17 cellular contexts compared by ENCODE assay signal in the genomic region with DNA sequence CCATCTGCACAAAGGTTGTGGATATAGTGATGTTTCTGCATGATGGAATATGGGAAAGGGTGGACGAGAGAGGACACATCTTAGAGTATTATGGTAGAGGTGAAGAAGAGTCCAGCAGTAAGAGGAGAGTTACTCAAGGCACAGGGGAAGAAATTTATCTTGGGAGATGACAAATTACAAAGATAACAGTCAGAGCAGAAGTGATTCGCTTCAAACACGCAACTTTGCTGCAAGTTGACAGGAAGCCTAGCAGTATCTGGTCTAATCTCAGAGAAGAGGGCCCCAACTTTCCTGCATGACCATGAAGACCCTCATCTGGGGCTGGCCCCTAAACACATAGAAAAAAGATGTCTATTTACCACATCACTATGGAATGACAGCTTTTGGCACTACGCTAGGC. TPM values are rescaled to one million over a fixed set of nuclear protein-coding genes. Genes with fewer than 3 reads are reported as not detected.
DNase-seq lines count a peak whose midpoint lies in the region; ATAC-seq lines count a peak whose summit lies in the region.
"Had no signal": no experiment of that assay in that cellular context is flagged by ENCODE, and none has a peak within 500 bp of the region (broad histone marks: within the 10 kb centered on the region; RNA-seq: fewer than 3 reads in every experiment).

No MANE protein-coding gene starts in this region.

- DNase-seq in GM23248: peak; percentile 8
- DNase-seq in NCI-H226: peak; percentile 18
- no peak for DNase-seq in stimulated activated effector memory CD8-positive, alpha-beta T cell treated with anti-CD3 and anti-CD28 coated beads, Interleukin-12 subunit alpha, Interleukin-12 subunit beta, amount 100 ng/mL, for 72 hours (ENCODE audit: low spot score in 2 of 2)
- DNase-seq in OCI-M1 (lab: John Stamatoyannopoulos, UW): no peak
- no peak for DNase-seq in COLO668 (lab: John Stamatoyannopoulos, UW; ENCODE audit: unreplicated experiment)
- DNase-seq: ACHN; BE2C; C1 segment of cervical spinal cord; Caco-2; CD4-positive, CD25-positive, alpha-beta regulatory T cell; CD8-positive, alpha-beta memory T cell; HCEC 1CT had no signal

- peak; percentile 14 for ATAC-seq in stimulated activated effector memory CD8-positive, alpha-beta T cell treated with anti-CD3 and anti-CD28 coated beads, Interleukin-12 subunit alpha, Interleukin-12 subunit beta, amount 100 ng/mL, for 72 hours
- no peak for ATAC-seq in HG03571 (IDR thresholded peaks at IDR 0.05; ENCODE audit: unreplicated experiment)
- ATAC-seq: GM23338, HepG2 had no signal

- H3K4me1 ChIP-seq in GM23248 (ENCODE audit: insufficient read depth): no peaks in the 10 kb centered on the region
- H3K4me1 ChIP-seq: BE2C, Caco-2 had no signal

- H3K27ac Mint-ChIP-seq in dendritic cell treated with granulocyte-macrophage colony-stimulating factor and Interleukin-4, amounts not matched to agents 40 ng/mL and 50 ng/mL, for 4 days: peak overlapping the region; percentile 3
- no peak overlapping the region for H3K27ac Mint-ChIP-seq in stimulated activated effector memory CD8-positive, alpha-beta T cell treated with anti-CD3 and anti-CD28 coated beads, Interleukin-12 subunit alpha, Interleukin-12 subunit beta, amount 100 ng/mL, for 72 hours
- H3K27ac Mint-ChIP-seq: CD4-positive, CD25-positive, alpha-beta regulatory T cell; CD8-positive, alpha-beta memory T cell; GM23338 had no signal

- intact Hi-C loops in dendritic cell treated with granulocyte-macrophage colony-stimulating factor and Interleukin-4, amounts not matched to agents 40 ng/mL and 50 ng/mL, for 4 days (cut with micrococcal nuclease): no loop called here

- peaks cover 78% of the 10 kb centered on the region for H3K4me1 Mint-ChIP-seq in dendritic cell treated with granulocyte-macrophage colony-stimulating factor and Interleukin-4, amounts not matched to agents 40 ng/mL and 50 ng/mL, for 4 days (ENCODE audit: low read depth)
- H3K4me1 Mint-ChIP-seq in stimulated activated effector memory CD8-positive, alpha-beta T cell treated with anti-CD3 and anti-CD28 coated beads, Interleukin-12 subunit alpha, Interleukin-12 subunit beta, amount 100 ng/mL, for 72 hours: peaks cover 16% of the 10 kb centered on the region

- H3K9me2 ChIP-seq in GM23248 (ENCODE audit: insufficient read depth): no peaks in the 10 kb centered on the region

- H3K4me2 ChIP-seq in GM23248 (ENCODE audit: unreplicated experiment): no peak overlapping the region
- H3K4me2 ChIP-seq: GM23338 had no signal

- no peaks in the 10 kb centered on the region for H4K20me1 ChIP-seq in GM23248 (ENCODE audit: insufficient read depth)

- peaks cover 17% of the 10 kb centered on the region; the same call in 1 of the 2 replicates for H3K27me3 ChIP-seq in GM23248 (replicated peaks; ENCODE audit: insufficient read depth)

- no peaks in the 10 kb centered on the region for H3K36me3 ChIP-seq in GM23248 (ENCODE audit: low read depth)
- H3K36me3 ChIP-seq: BE2C had no signal

- no peaks in the 10 kb centered on the region for H3K9me3 Mint-ChIP-seq in dendritic cell treated with granulocyte-macrophage colony-stimulating factor and Interleukin-4, amounts not matched to agents 40 ng/mL and 50 ng/mL, for 4 days
- no peaks in the 10 kb centered on the region for H3K9me3 Mint-ChIP-seq in stimulated activated effector memory CD8-positive, alpha-beta T cell treated with anti-CD3 and anti-CD28 coated beads, Interleukin-12 subunit alpha, Interleukin-12 subunit beta, amount 100 ng/mL, for 72 hours
- H3K9me3 Mint-ChIP-seq: CD8-positive, alpha-beta memory T cell; GM23338; IgD-negative memory B cell had no signal

- no peak overlapping the region for H3K4me3 Mint-ChIP-seq in dendritic cell treated with granulocyte-macrophage colony-stimulating factor and Interleukin-4, amounts not matched to agents 40 ng/mL and 50 ng/mL, for 4 days
- no peak overlapping the region for H3K4me3 Mint-ChIP-seq in stimulated activated effector memory CD8-positive, alpha-beta T cell treated with anti-CD3 and anti-CD28 coated beads, Interleukin-12 subunit alpha, Interleukin-12 subunit beta, amount 100 ng/mL, for 72 hours
- H3K4me3 Mint-ChIP-seq: CD4-positive, CD25-positive, alpha-beta regulatory T cell; GM23338 had no signal

- H3K27ac ChIP-seq in GM23248: no peak overlapping the region

- no peaks in the 10 kb centered on the region for H3K9me3 ChIP-seq in GM23248 (ENCODE audit: low read depth)
- H3K9me3 ChIP-seq: BE2C, Caco-2 had no signal

- no peak overlapping the region for H3K9ac ChIP-seq in GM23248

- WGBS in GM23248 (ENCODE audit: low coverage in 1 of 2, low lambda C conversion rate in 2 of 2, missing lambda C conversion rate in 2 of 2), 2 experiments: 87 to 88% methylated on average over 4 of the region's 4 CpGs

- peaks cover 5% of the 10 kb centered on the region for H3K27me3 Mint-ChIP-seq in dendritic cell treated with granulocyte-macrophage colony-stimulating factor and Interleukin-4, amounts not matched to agents 40 ng/mL and 50 ng/mL, for 4 days
- H3K27me3 Mint-ChIP-seq: IgD-negative memory B cell had no signal

- 0 out of 2 replicates have a peak, but pooled peaks cover 6% of the 10 kb centered on the region for H3F3A ChIP-seq in GM23248 (ENCODE audit: insufficient read depth)

- H2AFZ ChIP-seq in GM23248: no peak overlapping the region
- H2AFZ ChIP-seq: GM23338 had no signal

- no peak overlapping the region for H3K4me3 ChIP-seq in GM23248
- H3K4me3 ChIP-seq: GM23338 had no signal

- in situ Hi-C loops in GM23248 (cut with MboI): no loop called here

- no peaks in the 10 kb centered on the region for H3K79me2 ChIP-seq in GM23248 (ENCODE audit: insufficient read depth)

- H3K36me3 Mint-ChIP-seq in dendritic cell treated with granulocyte-macrophage colony-stimulating factor and Interleukin-4, amounts not matched to agents 40 ng/mL and 50 ng/mL, for 4 days (ENCODE audit: low read depth): no peaks in the 10 kb centered on the region
- no peaks in the 10 kb centered on the region for H3K36me3 Mint-ChIP-seq in stimulated activated effector memory CD8-positive, alpha-beta T cell treated with anti-CD3 and anti-CD28 coated beads, Interleukin-12 subunit alpha, Interleukin-12 subunit beta, amount 100 ng/mL, for 72 hours
- H3K36me3 Mint-ChIP-seq: CD4-positive, CD25-positive, alpha-beta regulatory T cell; CD8-positive, alpha-beta memory T cell; IgD-negative memory B cell had no signal

RNA-seq across cellular contexts. Expression of a gene that starts 1.2 kb away (rescaled TPM):
- total RNA-seq in GM23248 (2014; rRNA removed; shearing (Covaris generic)): not detected in 2 replicates
- polyA plus RNA-seq in GM23248 (2016; fragmentation: Nextera tagmentation; extraction: Ambion mirVana): 1.6 and 1.7 TPM in 2 replicates
- total RNA-seq: Caco-2, HepG2 had no signal
- polyA plus RNA-seq: HepG2 had no signal

RNA-seq across cellular contexts. Expression of a gene that starts 51.5 kb away (rescaled TPM):
- total RNA-seq in GM23248 (2014; rRNA removed; shearing (Covaris generic)): 8.2 and 9.8 TPM in 2 replicates
- polyA plus RNA-seq in GM23248 (2016; fragmentation: Nextera tagmentation; extraction: Ambion mirVana): 0.51 TPM in 2 replicates
- total RNA-seq: CD8-positive, alpha-beta memory T cell; HepG2 had no signal
- polyA plus RNA-seq: CD4-positive, CD25-positive, alpha-beta regulatory T cell; CD8-positive, alpha-beta memory T cell; HepG2; IgD-negative memory B cell had no signal

Comparison
In these comparisons a context has a peak if more than half of its experiments do, and no peak if none do; other contexts are left out.
1. DNase-seq: peak in GM23248 (single experiment) and NCI-H226 (single experiment); none in stimulated activated effector memory CD8-positive, alpha-beta T cell treated with anti-CD3 and anti-CD28 coated beads, Interleukin-12 subunit alpha, Interleukin-12 subunit beta, amount 100 ng/mL, for 72 hours (0 of 2), OCI-M1 (single experiment) and COLO668 (single experiment).